Comparison of ENCODE assay signal across 8 cellular contexts in the genomic region with DNA sequence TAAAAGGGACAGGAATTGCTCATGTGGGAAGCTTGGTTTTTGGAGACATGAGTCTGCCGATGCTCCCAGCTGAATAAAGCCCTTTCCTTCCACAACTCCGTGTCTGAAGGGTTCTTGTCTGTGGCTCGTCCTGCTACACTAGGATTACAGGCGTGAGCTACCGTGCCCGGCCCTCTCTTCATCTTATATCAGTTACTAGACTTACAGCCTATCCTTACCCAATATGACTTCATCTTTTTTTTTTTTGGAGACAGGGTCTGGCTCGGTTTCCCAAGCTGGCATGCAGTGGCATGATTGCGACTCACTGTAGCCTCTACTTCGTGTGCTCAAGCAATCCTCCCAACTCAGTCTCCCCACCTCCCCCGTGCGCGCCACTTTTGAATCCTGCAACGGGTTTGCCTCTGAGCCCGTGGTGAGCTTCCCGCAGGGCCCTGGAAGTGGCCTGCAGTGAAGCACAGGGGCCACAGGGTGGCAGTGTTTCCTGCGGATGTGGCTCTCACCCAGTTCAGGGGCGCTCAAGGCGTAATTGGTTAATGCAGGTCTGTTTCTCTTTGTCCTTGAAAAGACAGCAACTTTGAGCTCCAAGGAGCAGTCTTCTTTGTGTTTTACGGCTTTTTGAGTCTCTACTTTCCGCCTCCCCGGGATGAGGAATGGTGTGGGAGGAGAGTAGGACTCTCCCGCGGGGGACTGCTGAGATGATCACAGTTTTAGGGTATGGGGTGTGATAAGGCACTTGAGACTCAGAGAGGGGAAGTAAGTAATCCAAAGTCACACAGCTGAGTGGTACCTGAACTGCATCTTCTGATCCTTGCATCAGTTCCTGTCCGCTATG. TPM values are rescaled to one million over a fixed set of nuclear protein-coding genes. Genes with fewer than 3 reads are reported as not detected.
DNase-seq lines count a peak whose midpoint lies in the region; ATAC-seq and TF ChIP-seq lines count a peak whose summit lies in the region.

No MANE protein-coding gene starts in this region.

- intact Hi-C loops in psoas muscle (cut with DNase I): loop anchor here (2.0 to 10.0 kb wide), 3 partner anchors 397 to 480 kb away; no protein-coding TSS in a partner anchor

- peak overlapping the region; percentile 86 for H2AFZ ChIP-seq in Loucy (ENCODE audit: low read length)

- ATAC-seq in GM19043 (IDR thresholded peaks at IDR 0.05; ENCODE audit: low read depth, unreplicated experiment): peak; percentile 68
- ATAC-seq in psoas muscle: peak; percentile 74 to 89 (median 84)
- no peak for ATAC-seq in HG03378 (IDR thresholded peaks at IDR 0.05; ENCODE audit: unreplicated experiment)

- H3K27me3 ChIP-seq in Loucy (ENCODE audit: insufficient read depth, low read length, poor library complexity, severe bottlenecking): no peaks in the 10 kb centered on the region
- H3K27me3 ChIP-seq in cardiac muscle cell: no peaks in the 10 kb centered on the region
- peaks cover 0 to 18% (median 0%) of the 10 kb centered on the region in 3 donors for H3K27me3 ChIP-seq in psoas muscle (ENCODE audit: insufficient read depth in 3 of 3, low read length in 2 of 3)

- no peaks in the 10 kb centered on the region for H3K9me2 ChIP-seq in Loucy (replicated peaks; ENCODE audit: low read depth, low read length)

- DNase-seq in AG10803 (ENCODE audit: low read depth) (peak; percentile 56), SKM-1 (lab: John Stamatoyannopoulos, UW; ENCODE audit: unreplicated experiment) (peak; percentile 42), cardiac muscle cell (ENCODE audit: low read depth in 1 of 2, low spot score in 1 of 2) (peak; percentile 82 to 85), psoas muscle (peak; percentile 49 to 67)
- DNase-seq in activated naive CD4-positive, alpha-beta T cell treated with anti-CD3 and anti-CD28 coated beads, Interleukin-2, amount 50 U/mL, for 16 hours: peak; percentile 73

- no peaks in the 10 kb centered on the region for H4K20me1 ChIP-seq in Loucy (ENCODE audit: insufficient read depth, low read length, poor library complexity, severe bottlenecking)

- H3K79me2 ChIP-seq in Loucy (ENCODE audit: insufficient read depth, low read length): no peaks in the 10 kb centered on the region

- no peak overlapping the region for H3K9ac ChIP-seq in Loucy (ENCODE audit: low read depth, low read length, poor library complexity, severe bottlenecking)

- H3F3A ChIP-seq in Loucy (ENCODE audit: low read depth): no peaks in the 10 kb centered on the region

- no peaks in the 10 kb centered on the region for H3K9me3 ChIP-seq in Loucy (ENCODE audit: insufficient read depth, low read depth, low read length)
- no peaks in the 10 kb centered on the region for H3K9me3 ChIP-seq in cardiac muscle cell (ENCODE audit: low read depth)
- H3K9me3 ChIP-seq in psoas muscle: no peaks in the 10 kb centered on the region

- no peaks in the 10 kb centered on the region for H3K4me1 ChIP-seq in Loucy (ENCODE audit: insufficient read depth, low read length, poor library complexity, severe bottlenecking)
- H3K4me1 ChIP-seq in cardiac muscle cell (ENCODE audit: low read depth): no peaks in the 10 kb centered on the region
- H3K4me1 ChIP-seq in psoas muscle: no peaks in the 10 kb centered on the region

- no peak overlapping the region for H3K27ac ChIP-seq in cardiac muscle cell
- H3K27ac ChIP-seq in psoas muscle: no peak overlapping the region

- peak overlapping the region; percentile 34 for H3K4me2 ChIP-seq in Loucy (ENCODE audit: low read depth, low read length, poor library complexity, severe bottlenecking)

- 21 to 25% (median 23%) methylated on average over 24 of the region's 24 CpGs for whole genome bisulfite sequencing in psoas muscle, 3 donors

- no peaks in the 10 kb centered on the region for H3K36me3 ChIP-seq in Loucy (ENCODE audit: insufficient read depth, low read length)
- no peaks in the 10 kb centered on the region for H3K36me3 ChIP-seq in cardiac muscle cell
- H3K36me3 ChIP-seq in psoas muscle (ENCODE audit: insufficient read depth in 1 of 2, low read depth in 1 of 2): no peaks in the 10 kb centered on the region

- H3K4me3 ChIP-seq in AG10803 (ENCODE audit: low read length): no peak overlapping the region
- no peak overlapping the region for H3K4me3 ChIP-seq in Loucy (ENCODE audit: low read length, poor library complexity, severe bottlenecking)
- H3K4me3 ChIP-seq in cardiac muscle cell: no peak overlapping the region
- H3K4me3 ChIP-seq in psoas muscle: no peak overlapping the region

- TF ChIP-seq CTCF in AG10803 (conservative IDR thresholded peaks at IDR 0.05; ENCODE audit: low read length): peak; percentile 98
- TF ChIP-seq CTCF in Loucy (conservative IDR thresholded peaks at IDR 0.05; ENCODE audit: low read length): peak; percentile 99
- TF ChIP-seq CTCF in cardiac muscle cell (IDR thresholded peaks at IDR 0.05; ENCODE audit: low read depth, low read length): peak; percentile 99
- TF ChIP-seq CTCF in psoas muscle (IDR thresholded peaks at IDR 0.05): peak; percentile 89

RNA-seq across cellular contexts. Expression of gene GPRC5B, which starts 22.7 kb away (rescaled TPM):
- total RNA-seq in cardiac muscle cell: 15.5 and 17.5 TPM in 2 replicates
- polyA plus RNA-seq in cardiac muscle cell: 14.7 and 21.9 TPM in 2 replicates
- total RNA-seq in psoas muscle: 100 to 1,000 TPM in 3 of 4 donors, 10 to 100 TPM in 1; 38.5 to 124 (median 109) TPM
- polyA plus RNA-seq in psoas muscle: 10 to 100 TPM; 25.3 to 55.7 (median 50.9) TPM
